Comparison of ENCODE assay signal across 9 cellular contexts in genomic region chr12:67042697-67043131, GRCh38.
DNase-seq lines count a peak whose midpoint lies in the region; ATAC-seq lines count a peak whose summit lies in the region.
"Had no signal": no experiment of that assay in that cellular context is flagged by ENCODE, and none has a peak within 500 bp of the region (broad histone marks: within the 10 kb centered on the region; RNA-seq: fewer than 3 reads in every experiment).

No MANE protein-coding gene starts in this region.

- in situ Hi-C loops in SK-MEL-5 (cut with HindIII; ENCODE audit: low pct_unique_long_range_greater_than_20kb, low sequenced_read_pairs) = no loop called here

- CTCF ChIA-PET in activated CD4-positive, alpha-beta memory T cell treated with anti-CD3 and anti-CD28 coated beads, Interleukin-2, amount 10 ng/mL, durations not matched to agents 7 days and 5 days (lab: Charles Lee) = no interaction called here

- H3K4me3 Mint-ChIP-seq in stimulated activated memory B cell treated with anti-CD40 and anti-IgM and Interleukin-4, amounts not matched to agents 10 μg/mL and 1 μg/mL and 100 μg/mL, for 72 hours = no peak overlapping the region
- no peak overlapping the region for H3K4me3 Mint-ChIP-seq in activated CD4-positive, alpha-beta memory T cell treated with anti-CD3 and anti-CD28 coated beads, Interleukin-2, amount 10 ng/mL, durations not matched to agents 7 days and 5 days

- DNase-seq in COLO829 (ENCODE audit: low spot score) (peak; percentile 69), NCI-H1417 (lab: John Stamatoyannopoulos, UW) (peak; percentile 75 to 90 (median 89)), SK-MEL-5 (ENCODE audit: low read depth, low spot score) (peak; percentile 45), iPS-NIHi11 (ENCODE audit: low spot score) (peak; percentile 37), HT-29 (ENCODE audit: low spot score) (no peak)
- DNase-seq in stimulated activated CD8-positive, alpha-beta memory T cell treated with anti-CD3 and anti-CD28 coated beads, Interleukin-4, amount 100 ng/mL, for 48 hours = no peak
- DNase-seq in activated CD4-positive, alpha-beta memory T cell treated with anti-CD3 and anti-CD28 coated beads, Interleukin-2, amount 10 ng/mL, durations not matched to agents 7 days and 5 days = no peak
- DNase-seq: BE2C had no signal

- no peaks in the 10 kb centered on the region for H3K36me3 Mint-ChIP-seq in stimulated activated memory B cell treated with anti-CD40 and anti-IgM and Interleukin-4, amounts not matched to agents 10 μg/mL and 1 μg/mL and 100 μg/mL, for 72 hours
- H3K36me3 Mint-ChIP-seq in activated CD4-positive, alpha-beta memory T cell treated with anti-CD3 and anti-CD28 coated beads, Interleukin-2, amount 10 ng/mL, durations not matched to agents 7 days and 5 days (ENCODE audit: low read depth) = no peaks in the 10 kb centered on the region

- H3K27me3 Mint-ChIP-seq in stimulated activated memory B cell treated with anti-CD40 and anti-IgM and Interleukin-4, amounts not matched to agents 10 μg/mL and 1 μg/mL and 100 μg/mL, for 72 hours = no peaks in the 10 kb centered on the region
- peaks cover 3% of the 10 kb centered on the region for H3K27me3 Mint-ChIP-seq in activated CD4-positive, alpha-beta memory T cell treated with anti-CD3 and anti-CD28 coated beads, Interleukin-2, amount 10 ng/mL, durations not matched to agents 7 days and 5 days

- no peak overlapping the region for H3K27ac Mint-ChIP-seq in stimulated activated memory B cell treated with anti-CD40 and anti-IgM and Interleukin-4, amounts not matched to agents 10 μg/mL and 1 μg/mL and 100 μg/mL, for 72 hours
- H3K27ac Mint-ChIP-seq in activated CD4-positive, alpha-beta memory T cell treated with anti-CD3 and anti-CD28 coated beads, Interleukin-2, amount 10 ng/mL, durations not matched to agents 7 days and 5 days = no peak overlapping the region

- no peaks in the 10 kb centered on the region for H3K4me1 Mint-ChIP-seq in stimulated activated memory B cell treated with anti-CD40 and anti-IgM and Interleukin-4, amounts not matched to agents 10 μg/mL and 1 μg/mL and 100 μg/mL, for 72 hours
- no peaks in the 10 kb centered on the region for H3K4me1 Mint-ChIP-seq in activated CD4-positive, alpha-beta memory T cell treated with anti-CD3 and anti-CD28 coated beads, Interleukin-2, amount 10 ng/mL, durations not matched to agents 7 days and 5 days

- POLR2A ChIA-PET in activated CD4-positive, alpha-beta memory T cell treated with anti-CD3 and anti-CD28 coated beads, Interleukin-2, amount 10 ng/mL, durations not matched to agents 7 days and 5 days (lab: Charles Lee) = no interaction called here

- no peaks in the 10 kb centered on the region for H3K9me3 Mint-ChIP-seq in stimulated activated memory B cell treated with anti-CD40 and anti-IgM and Interleukin-4, amounts not matched to agents 10 μg/mL and 1 μg/mL and 100 μg/mL, for 72 hours
- H3K9me3 Mint-ChIP-seq in activated CD4-positive, alpha-beta memory T cell treated with anti-CD3 and anti-CD28 coated beads, Interleukin-2, amount 10 ng/mL, durations not matched to agents 7 days and 5 days = no peaks in the 10 kb centered on the region

- ATAC-seq in stimulated activated memory B cell treated with anti-CD40 and anti-IgM and Interleukin-4, amounts not matched to agents 10 μg/mL and 1 μg/mL and 100 μg/mL, for 72 hours = no peak

Comparison
In these comparisons a context has a peak if more than half of its experiments do, and no peak if none do; other contexts are left out.
1. DNase-seq: peak in COLO829 (single experiment), NCI-H1417 (3 of 3), SK-MEL-5 (single experiment) and iPS-NIHi11 (single experiment); none in HT-29 (single experiment), stimulated activated CD8-positive, alpha-beta memory T cell treated with anti-CD3 and anti-CD28 coated beads, Interleukin-4, amount 100 ng/mL, for 48 hours (single experiment) and activated CD4-positive, alpha-beta memory T cell treated with anti-CD3 and anti-CD28 coated beads, Interleukin-2, amount 10 ng/mL, durations not matched to agents 7 days and 5 days (single experiment).